8 cellular contexts compared by ENCODE assay signal in genomic region chrX:70289793-70290770, GRCh38. TPM values are rescaled to one million over a fixed set of nuclear protein-coding genes. Genes with fewer than 3 reads are reported as not detected.
DNase-seq lines count a peak whose midpoint lies in the region; ATAC-seq and TF ChIP-seq lines count a peak whose summit lies in the region.

KIF4A (plus strand) TSS chrX:70290104; CDS start chrX:70290459, 355 bp downstream.
PDZD11 (minus strand) TSS chrX:70289927; CDS start chrX:70289341, 586 bp downstream.

- H3K36me3 Mint-ChIP-seq in activated CD8-positive, alpha-beta memory T cell treated with anti-CD3 and anti-CD28 coated beads, Interleukin-2, amount 10 ng/mL, durations not matched to agents 7 days and 5 days = peaks cover 27% of the 10 kb centered on the region
- H3K36me3 Mint-ChIP-seq in endodermal cell (ENCODE audit: low read depth) (peaks cover 15% of the 10 kb centered on the region), mesothelial cell of epicardium (peaks cover 5% of the 10 kb centered on the region)

- TF ChIP-seq CTCF in endodermal cell (conservative IDR thresholded peaks at IDR 0.05) = no peak
- TF ChIP-seq CTCF in mesothelial cell of epicardium (IDR thresholded peaks at IDR 0.05; ENCODE audit: unreplicated experiment) = no peak

- DNase-seq in COLO668 (lab: John Stamatoyannopoulos, UW; ENCODE audit: unreplicated experiment) (peak; percentile 88), HK-2 (ENCODE audit: unreplicated experiment) (peak; percentile 88), NOMO-1 (lab: John Stamatoyannopoulos, UW; ENCODE audit: unreplicated experiment in 2 of 2) (peak; percentile 77 to 81), endodermal cell (peak; percentile 93), mesothelial cell of epicardium (ENCODE audit: low spot score in 2 of 2, unreplicated experiment in 2 of 2) (peak; percentile 49 to 72)
- peak; percentile 91 for DNase-seq in activated CD8-positive, alpha-beta memory T cell treated with anti-CD3 and anti-CD28 coated beads, Interleukin-2, amount 10 ng/mL, durations not matched to agents 7 days and 5 days
- DNase-seq in stimulated activated CD8-positive, alpha-beta memory T cell treated with anti-CD3 and anti-CD28 coated beads, Interleukin-15, amount 100 ng/mL, for 4 hours (ENCODE audit: low read depth in 2 of 2) = peak; percentile 37 to 53

- peaks cover 35% of the 10 kb centered on the region for H3K4me1 Mint-ChIP-seq in activated CD8-positive, alpha-beta memory T cell treated with anti-CD3 and anti-CD28 coated beads, Interleukin-2, amount 10 ng/mL, durations not matched to agents 7 days and 5 days
- H3K4me1 Mint-ChIP-seq in endodermal cell (peaks cover 6% of the 10 kb centered on the region), mesothelial cell of epicardium (peaks cover 22% of the 10 kb centered on the region)

- no peak within 1 kb of the TSS for H3K27ac ChIP-seq in endodermal cell (ENCODE audit: low read depth, low read length)

- H3K36me3 ChIP-seq in endodermal cell (ENCODE audit: control insufficient read depth, insufficient read depth, low read length) = peaks cover 25% of the 10 kb centered on the region

- H3K9me3 Mint-ChIP-seq in activated CD8-positive, alpha-beta memory T cell treated with anti-CD3 and anti-CD28 coated beads, Interleukin-2, amount 10 ng/mL, durations not matched to agents 7 days and 5 days (ENCODE audit: low read depth) = no peaks in the 10 kb centered on the region
- peaks cover 41% of the 10 kb centered on the region for H3K9me3 Mint-ChIP-seq in endodermal cell
- H3K9me3 Mint-ChIP-seq in mesothelial cell of epicardium = peaks cover 3% of the 10 kb centered on the region

- CTCF ChIA-PET in activated CD8-positive, alpha-beta memory T cell treated with anti-CD3 and anti-CD28 coated beads, Interleukin-2, amount 10 ng/mL, durations not matched to agents 7 days and 5 days (lab: Charles Lee) = interaction anchor here (1.0 to 1.6 kb wide), 3 partner anchors 10 to 157 kb away, joined by 3 to 8 read pairs (median 5); partner anchors contain the start of gene IGBP1

- H3K27ac Mint-ChIP-seq in activated CD8-positive, alpha-beta memory T cell treated with anti-CD3 and anti-CD28 coated beads, Interleukin-2, amount 10 ng/mL, durations not matched to agents 7 days and 5 days = peak within 1 kb of the TSS; percentile 90
- H3K27ac Mint-ChIP-seq in endodermal cell (peak within 1 kb of the TSS; percentile 89), mesothelial cell of epicardium (peak within 1 kb of the TSS; percentile 81)

- H3K27me3 ChIP-seq in endodermal cell (ENCODE audit: control insufficient read depth, insufficient read depth, low read length, poor library complexity, severe bottlenecking) = no peaks in the 10 kb centered on the region

- H3K27me3 Mint-ChIP-seq in activated CD8-positive, alpha-beta memory T cell treated with anti-CD3 and anti-CD28 coated beads, Interleukin-2, amount 10 ng/mL, durations not matched to agents 7 days and 5 days = no peaks in the 10 kb centered on the region
- H3K27me3 Mint-ChIP-seq in endodermal cell (ENCODE audit: insufficient read depth) (no peaks in the 10 kb centered on the region), mesothelial cell of epicardium (ENCODE audit: low read depth) (no peaks in the 10 kb centered on the region)

- no peaks in the 10 kb centered on the region for H3K4me1 ChIP-seq in endodermal cell (ENCODE audit: control insufficient read depth, insufficient read depth, low read length)

- H3K4me3 ChIP-seq in endodermal cell (ENCODE audit: low read length) = peak within 1 kb of the TSS; percentile 94

- ATAC-seq in GM19455 (IDR thresholded peaks at IDR 0.05; ENCODE audit: unreplicated experiment) = peak; percentile 96
- ATAC-seq in activated CD8-positive, alpha-beta memory T cell treated with anti-CD3 and anti-CD28 coated beads, Interleukin-2, amount 10 ng/mL, durations not matched to agents 7 days and 5 days = peak; percentile 99

- H3K9ac ChIP-seq in endodermal cell (ENCODE audit: extremely low read depth, low read length, poor library complexity, severe bottlenecking) = peak within 1 kb of the TSS; percentile 59

- H3K9me3 ChIP-seq in endodermal cell (ENCODE audit: control insufficient read depth, low read length) = no peaks in the 10 kb centered on the region

- peak within 1 kb of the TSS; percentile 90 for H3K4me3 Mint-ChIP-seq in activated CD8-positive, alpha-beta memory T cell treated with anti-CD3 and anti-CD28 coated beads, Interleukin-2, amount 10 ng/mL, durations not matched to agents 7 days and 5 days
- H3K4me3 Mint-ChIP-seq in endodermal cell (peak within 1 kb of the TSS; percentile 90), mesothelial cell of epicardium (peak within 1 kb of the TSS; percentile 91)

- WGBS in endodermal cell (ENCODE audit: insufficient coverage in 1 of 2, insufficient read length in 1 of 2), 2 experiments = 0% methylated on average over 53 of the region's 62 CpGs; no CpG with 5 or more reads in 1 of the 2 experiments

RNA-seq across cellular contexts. Expression of gene KIF4A, which starts in this region (rescaled TPM):
- total RNA-seq in activated CD8-positive, alpha-beta memory T cell treated with anti-CD3 and anti-CD28 coated beads, Interleukin-2, amount 10 ng/mL, durations not matched to agents 7 days and 5 days = 10 to 100 TPM; 41.0 to 44.7 TPM
- 10 to 100 TPM; 27.6 to 40.6 TPM for total RNA-seq in endodermal cell
- polyA plus RNA-seq in endodermal cell (2013, experiment 1 of 2) = 45.9 TPM
- 46.7 TPM for polyA plus RNA-seq in endodermal cell (2013, experiment 2 of 2)
- total RNA-seq in mesothelial cell of epicardium = 12.2 to 13.1 TPM (median 12.7 TPM) in 3 replicates

RNA-seq across cellular contexts. Expression of gene PDZD11, which starts in this region (rescaled TPM):
- 10 to 100 TPM; 30.8 to 34.1 TPM for total RNA-seq in activated CD8-positive, alpha-beta memory T cell treated with anti-CD3 and anti-CD28 coated beads, Interleukin-2, amount 10 ng/mL, durations not matched to agents 7 days and 5 days
- total RNA-seq in endodermal cell (10 to 100 TPM; 28.9 to 29.6 TPM), mesothelial cell of epicardium (32.1 to 34.8 TPM (median 32.5 TPM) in 3 replicates)
- polyA plus RNA-seq in endodermal cell (2013, experiment 1 of 2) = 45.9 TPM
- 42.7 TPM for polyA plus RNA-seq in endodermal cell (2013, experiment 2 of 2)
